ENCODE assay signal across 8 cellular contexts in the genomic region with DNA sequence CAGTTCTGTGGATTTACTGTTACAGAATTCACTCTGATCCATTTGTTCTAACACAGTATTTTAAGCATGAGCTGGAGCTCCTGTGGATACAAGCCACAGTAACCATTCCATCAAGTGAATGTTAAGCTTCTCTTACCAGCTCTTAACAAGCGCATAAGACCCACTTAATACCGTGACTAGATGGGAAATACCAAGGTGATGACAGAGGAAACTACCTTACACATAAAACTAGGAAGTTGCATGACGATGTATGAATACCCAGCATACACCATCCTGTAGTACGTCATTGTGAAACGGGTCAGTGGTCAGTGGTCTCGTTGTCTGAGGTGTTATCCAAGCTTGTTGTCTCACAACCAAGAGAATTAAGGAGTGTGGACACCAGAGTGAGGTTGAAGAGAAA. TPM values are rescaled to one million over a fixed set of nuclear protein-coding genes. Genes with fewer than 3 reads are reported as not detected.
DNase-seq lines count a peak whose midpoint lies in the region; ATAC-seq and TF ChIP-seq lines count a peak whose summit lies in the region.

No MANE protein-coding gene starts in this region.

- ATAC-seq in GM21367 (IDR thresholded peaks at IDR 0.05; ENCODE audit: unreplicated experiment), result peak; percentile 34
- peak; percentile 38 for ATAC-seq in HG03571 (IDR thresholded peaks at IDR 0.05; ENCODE audit: unreplicated experiment)
- ATAC-seq in left lung, result peak; percentile 2

- H3K27me3 ChIP-seq in left lung (no peaks in the 10 kb centered on the region), HAP-1 (ENCODE audit: low read depth) (no peaks in the 10 kb centered on the region)

- no peaks in the 10 kb centered on the region for H3K36me3 ChIP-seq in left lung
- no peaks in the 10 kb centered on the region for H3K36me3 ChIP-seq in HAP-1 (replicated peaks)

- TF ChIP-seq CTCF in GM12865 (IDR thresholded peaks at IDR 0.05; ENCODE audit: insufficient read depth, low read depth, low read length, missing control alignments), result no peak
- no peak for TF ChIP-seq CTCF in left lung (IDR thresholded peaks at IDR 0.05)

- H3K4me1 ChIP-seq in left lung, result peaks cover 10 to 64% of the 10 kb centered on the region in 2 donors
- no peaks in the 10 kb centered on the region for H3K4me1 ChIP-seq in HAP-1

- DNase-seq in GM12865 (ENCODE audit: low read depth) (peak; percentile 83), left lung (no peak), NCI-H2227 (lab: John Stamatoyannopoulos, UW; ENCODE audit: unreplicated experiment) (no peak), mesenteric fat pad (ENCODE audit: low spot score) (no peak), HAP-1 (ENCODE audit: low spot score in 2 of 2) (no peak), activated gamma-delta T cell treated with Interleukin-2 at 50 U/mL for 16 hours (no peak)

- intact Hi-C loops in left lung (cut with DNase I), result no loop called here

- H3K27ac ChIP-seq in left lung, result peak overlapping the region in 1 of 2 donors; percentile 97

- no peak overlapping the region for H3K4me3 ChIP-seq in GM12865 (ENCODE audit: low read depth, low read length)
- no peak overlapping the region for H3K4me3 ChIP-seq in left lung
- H3K4me3 ChIP-seq in HAP-1, result no peak overlapping the region

- in situ Hi-C loops in HAP-1 (cut with MboI; ENCODE audit: low sequenced_read_pairs), result no loop called here

- H3K9me3 ChIP-seq in left lung (no peaks in the 10 kb centered on the region), HAP-1 (no peaks in the 10 kb centered on the region)

RNA-seq across cellular contexts. Expression of a gene that starts 2.0 kb away (rescaled TPM):
- total RNA-seq in left lung (10 to 100 TPM; 31.0 to 48.3 TPM), mesenteric fat pad (26.8 TPM)

RNA-seq across cellular contexts. Expression of a gene that starts 10.0 kb away (rescaled TPM):
- total RNA-seq in left lung (10 to 100 TPM in 1 of 2 donors, 1 to 10 TPM in 1; 3.1 to 11.1 TPM), mesenteric fat pad (3.4 TPM)
